19 cellular contexts compared by ENCODE assay signal in genomic region chr9:123484130-123484529, GRCh38.
A peak's percentile ranks its signal among the peaks of the same experiment; 100 is the strongest.
DNase-seq lines count a peak whose midpoint lies in the region; ATAC-seq and TF ChIP-seq lines count a peak whose summit lies in the region.
"Had no signal": no experiment of that assay in that cellular context is flagged by ENCODE, and none has a peak within 500 bp of the region (broad histone marks: within the 10 kb centered on the region; RNA-seq: fewer than 3 reads in every experiment).

No MANE protein-coding gene starts in this region.

- H3K4me1 ChIP-seq in Peyer's patch (peaks cover 0 to 40% (median 4%) of the 10 kb centered on the region in 4 donors), foreskin keratinocyte (no peaks in the 10 kb centered on the region)
- H3K4me1 ChIP-seq: HAP-1 had no signal

- no peak overlapping the region for H3K27ac Mint-ChIP-seq in WTC11
- H3K27ac Mint-ChIP-seq: CD8-positive, alpha-beta memory T cell had no signal

- no peak overlapping the region for H3K4me3 ChIP-seq in Peyer's patch
- H3K4me3 ChIP-seq: HAP-1 had no signal

- H3K4me3 Mint-ChIP-seq in WTC11: no peak overlapping the region
- H3K4me3 Mint-ChIP-seq: CD8-positive, alpha-beta memory T cell had no signal

- ATAC-seq in foreskin keratinocyte (peak; percentile 18), WTC11 (no peak)
- ATAC-seq: PC-3 had no signal

- POLR2A ChIA-PET in WTC11 (lab: Charles Lee): no interaction called here

- no peaks in the 10 kb centered on the region for H3K9me3 ChIP-seq in Peyer's patch
- H3K9me3 ChIP-seq: HAP-1 had no signal

- no peaks in the 10 kb centered on the region for H3K36me3 Mint-ChIP-seq in WTC11

- H3K4me1 Mint-ChIP-seq in WTC11: peaks cover 52% of the 10 kb centered on the region
- H3K4me1 Mint-ChIP-seq: CD8-positive, alpha-beta memory T cell had no signal

- H3K36me3 ChIP-seq in Peyer's patch: no peaks in the 10 kb centered on the region
- H3K36me3 ChIP-seq: HAP-1 had no signal

- TF ChIP-seq CTCF in Peyer's patch (IDR thresholded peaks at IDR 0.05) (no peak), foreskin keratinocyte (conservative IDR thresholded peaks at IDR 0.05) (no peak), WTC11 (IDR thresholded peaks at IDR 0.05) (no peak)

- H3K27me3 ChIP-seq in Peyer's patch (no peaks in the 10 kb centered on the region), foreskin keratinocyte (no peaks in the 10 kb centered on the region)

- H3K9me3 Mint-ChIP-seq in WTC11: no peaks in the 10 kb centered on the region
- H3K9me3 Mint-ChIP-seq: CD8-positive, alpha-beta memory T cell had no signal

- TF ChIP-seq POLR2A in Peyer's patch (IDR thresholded peaks at IDR 0.05): no peak

- DNase-seq in Peyer's patch (peak in 2 of 3 donors; percentile 67 to 76), foreskin keratinocyte (peak in 1 of 2 donors; percentile 31), mesenteric fat pad (ENCODE audit: low spot score) (peak; percentile 26), WTC11 (ENCODE audit: low spot score) (no peak), COLO829 (ENCODE audit: low spot score) (no peak), UCSD-AML1 (lab: John Stamatoyannopoulos, UW; ENCODE audit: unreplicated experiment) (no peak), NCI-H69 (lab: John Stamatoyannopoulos, UW) (no peak)
- DNase-seq: ACHN; CD8-positive, alpha-beta memory T cell; DMS79 treated with DMSO at 0.1 percent for 48 hours; MV-4-11; NCI-H187; NCI-H2107; NCI-H510A; NCI-H82; PC-3 had no signal

- CTCF ChIA-PET in WTC11 (lab: Charles Lee): no interaction called here

- no peaks in the 10 kb centered on the region for H3K27me3 Mint-ChIP-seq in WTC11 (ENCODE audit: low read depth)
- H3K27me3 Mint-ChIP-seq: CD8-positive, alpha-beta memory T cell had no signal

- H3K27ac ChIP-seq in Peyer's patch: peak overlapping the region in 2 of 4 donors; percentile 63 to 82
- no peak overlapping the region for H3K27ac ChIP-seq in foreskin keratinocyte
- H3K27ac ChIP-seq: KMS-11, RWPE1 had no signal

TF ChIP-seq in WTC11, 78 proteins besides CTCF, POLR2A, EP300 and RAD21:
- TF ChIP-seq SMAD4 (CRISPR knock-in tag; IDR thresholded peaks at IDR 0.05) (no peak), GTF2I (CRISPR knock-in tag; conservative IDR thresholded peaks at IDR 0.05) (no peak), CBFB (CRISPR knock-in tag; IDR thresholded peaks at IDR 0.05; ENCODE audit: low read depth) (no peak), NFE2L1 (CRISPR knock-in tag; IDR thresholded peaks at IDR 0.05) (no peak), NFYB (CRISPR knock-in tag; conservative IDR thresholded peaks at IDR 0.05; ENCODE audit: low read depth) (no peak), KAT7 (CRISPR knock-in tag; IDR thresholded peaks at IDR 0.05; ENCODE audit: borderline replicate concordance) (no peak), TEAD4 (CRISPR knock-in tag; IDR thresholded peaks at IDR 0.05) (no peak), ATF2 (CRISPR knock-in tag; IDR thresholded peaks at IDR 0.05; ENCODE audit: borderline replicate concordance, low read depth) (no peak), ELF4 (CRISPR knock-in tag; IDR thresholded peaks at IDR 0.05; ENCODE audit: low read depth) (no peak), OVOL2 (CRISPR knock-in tag; IDR thresholded peaks at IDR 0.05; ENCODE audit: borderline replicate concordance) (no peak), ATF3 (CRISPR knock-in tag; conservative IDR thresholded peaks at IDR 0.05) (no peak), JAZF1 (CRISPR knock-in tag; IDR thresholded peaks at IDR 0.05) (no peak), MYBL2 (CRISPR knock-in tag; IDR thresholded peaks at IDR 0.05) (no peak), TCF7 (CRISPR knock-in tag; IDR thresholded peaks at IDR 0.05; ENCODE audit: low read depth) (no peak)
- TF ChIP-seq, protein P1, sequence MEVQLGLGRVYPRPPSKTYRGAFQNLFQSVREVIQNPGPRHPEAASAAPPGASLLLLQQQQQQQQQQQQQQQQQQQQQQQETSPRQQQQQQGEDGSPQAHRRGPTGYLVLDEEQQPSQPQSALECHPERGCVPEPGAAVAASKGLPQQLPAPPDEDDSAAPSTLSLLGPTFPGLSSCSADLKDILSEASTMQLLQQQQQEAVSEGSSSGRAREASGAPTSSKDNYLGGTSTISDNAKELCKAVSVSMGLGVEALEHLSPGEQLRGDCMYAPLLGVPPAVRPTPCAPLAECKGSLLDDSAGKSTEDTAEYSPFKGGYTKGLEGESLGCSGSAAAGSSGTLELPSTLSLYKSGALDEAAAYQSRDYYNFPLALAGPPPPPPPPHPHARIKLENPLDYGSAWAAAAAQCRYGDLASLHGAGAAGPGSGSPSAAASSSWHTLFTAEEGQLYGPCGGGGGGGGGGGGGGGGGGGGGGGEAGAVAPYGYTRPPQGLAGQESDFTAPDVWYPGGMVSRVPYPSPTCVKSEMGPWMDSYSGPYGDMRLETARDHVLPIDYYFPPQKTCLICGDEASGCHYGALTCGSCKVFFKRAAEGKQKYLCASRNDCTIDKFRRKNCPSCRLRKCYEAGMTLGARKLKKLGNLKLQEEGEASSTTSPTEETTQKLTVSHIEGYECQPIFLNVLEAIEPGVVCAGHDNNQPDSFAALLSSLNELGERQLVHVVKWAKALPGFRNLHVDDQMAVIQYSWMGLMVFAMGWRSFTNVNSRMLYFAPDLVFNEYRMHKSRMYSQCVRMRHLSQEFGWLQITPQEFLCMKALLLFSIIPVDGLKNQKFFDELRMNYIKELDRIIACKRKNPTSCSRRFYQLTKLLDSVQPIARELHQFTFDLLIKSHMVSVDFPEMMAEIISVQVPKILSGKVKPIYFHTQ (CRISPR knock-in tag; IDR thresholded peaks at IDR 0.05): no peak

Comparison
In these comparisons a context has a peak if more than half of its experiments do, and no peak if none do; other contexts are left out.
1. DNase-seq: peak in Peyer's patch (2 of 3) and mesenteric fat pad (single experiment); none in WTC11 (single experiment), COLO829 (single experiment), UCSD-AML1 (single experiment) and NCI-H69 (single experiment).